In genomic region chr7:90631502-90631901, GRCh38 we compare ENCODE assay signal across 25 cellular contexts. TPM values are rescaled to one million over a fixed set of nuclear protein-coding genes. Genes with fewer than 3 reads are reported as not detected.
DNase-seq lines count a peak whose midpoint lies in the region; ATAC-seq, FAIRE-seq and TF ChIP-seq lines count a peak whose summit lies in the region.
"Had no signal": no experiment of that assay in that cellular context is flagged by ENCODE, and none has a peak within 500 bp of the region (broad histone marks: within the 10 kb centered on the region; RNA-seq: fewer than 3 reads in every experiment).

No MANE protein-coding gene starts in this region.

- H3K9me3 Mint-ChIP-seq in HFFc6, result 0 out of 2 replicates have a peak, but pooled peaks cover 1% of the 10 kb centered on the region
- H3K9me3 Mint-ChIP-seq in stimulated activated naive B cell treated with anti-CD40 and anti-IgM and Interleukin-4, amounts not matched to agents 10 μg/mL and 1 μg/mL and 100 μg/mL, for 72 hours, result peaks cover under 1 to 4% of the 10 kb centered on the region in 2 donors
- H3K9me3 Mint-ChIP-seq: CD4-positive, alpha-beta T cell had no signal

- 87% methylated on average over 3 of the region's 3 CpGs for WGBS in GM12878 (ENCODE audit: insufficient coverage, insufficient replicate concordance, low lambda C conversion rate, missing lambda C conversion rate)

- no peaks in the 10 kb centered on the region for H3K4me1 ChIP-seq in GM12878 (ENCODE audit: control insufficient read depth, insufficient read depth, low read length)
- H3K4me1 ChIP-seq: A549; BE2C; BLaER1 treated with 17β-estradiol and CSF1 and Interleukin-3, amounts not matched to agents 10 nM and 100 nM had no signal

- no peak overlapping the region for H3K4me3 Mint-ChIP-seq in HFFc6
- peak overlapping the region in 1 of 2 donors; percentile 25 for H3K4me3 Mint-ChIP-seq in stimulated activated naive B cell treated with anti-CD40 and anti-IgM and Interleukin-4, amounts not matched to agents 10 μg/mL and 1 μg/mL and 100 μg/mL, for 72 hours
- H3K4me3 Mint-ChIP-seq: CD14-positive monocyte; CD4-positive, alpha-beta T cell; CD8-positive, alpha-beta memory T cell had no signal

- DNase-seq in GM12892 (ENCODE audit: insufficient read length) (no peak), HFFc6 (no peak), GM12878 (ENCODE audit: low read depth, low spot score) (no peak), GM19240 (ENCODE audit: insufficient read length, low spot score) (no peak), NCI-H2081 (lab: John Stamatoyannopoulos, UW) (no peak)
- no peak for DNase-seq in stimulated activated naive B cell treated with anti-CD40 and anti-IgM and Interleukin-4, amounts not matched to agents 10 μg/mL and 1 μg/mL and 100 μg/mL, for 72 hours
- DNase-seq: 8988T; ACHN; AML-193; BE2C; CD4-positive, alpha-beta T cell; CD8-positive, alpha-beta memory T cell; DMS 273 treated with DMSO at 0.1 percent for 48 hours; DMS53; DND-41; GOT3 had no signal

- in situ Hi-C loops in GM12878 (cut with MboI), result no loop called here

- FAIRE-seq in GM12892 (lab: Jason Lieb, UNC) (peak; percentile 21), GM12878 (lab: Jason Lieb, UNC) (no peak)
- FAIRE-seq: A549, D721Med, G401.6, GM18507, H54 had no signal

- no peaks in the 10 kb centered on the region for H4K20me1 ChIP-seq in GM12878 (ENCODE audit: control insufficient read depth, insufficient read depth)

- CTCF ChIA-PET in GM12878 (lab: Yijun Ruan, JAX), result interaction anchor here (1.2 to 3.7 kb wide), 4 partner anchors 15 to 176 kb away, joined by 3 to 20 read pairs (median 6); no protein-coding TSS in a partner anchor

- no peaks in the 10 kb centered on the region for H3K79me2 ChIP-seq in GM12878 (ENCODE audit: control insufficient read depth, insufficient read depth, low read length)

- H3K27me3 ChIP-seq in GM12878 (replicated peaks in 1 of 2; ENCODE audit: control insufficient read depth in 2 of 2, insufficient read depth in 2 of 2, low read length in 1 of 2), result no peaks in the 10 kb centered on the region
- H3K27me3 ChIP-seq: BE2C; BLaER1 treated with 17β-estradiol and CSF1 and Interleukin-3, amounts not matched to agents 10 nM and 100 nM had no signal

- peaks cover 19% of the 10 kb centered on the region for H3K4me1 Mint-ChIP-seq in HFFc6 (ENCODE audit: low read depth)
- peaks cover 20 to 24% of the 10 kb centered on the region in 2 donors for H3K4me1 Mint-ChIP-seq in stimulated activated naive B cell treated with anti-CD40 and anti-IgM and Interleukin-4, amounts not matched to agents 10 μg/mL and 1 μg/mL and 100 μg/mL, for 72 hours
- H3K4me1 Mint-ChIP-seq: CD8-positive, alpha-beta memory T cell had no signal

- H2AFZ ChIP-seq in GM12878 (ENCODE audit: control insufficient read depth, low read depth, low read length), result no peak overlapping the region

- H3K9ac ChIP-seq in GM12878 (ENCODE audit: control insufficient read depth, insufficient read depth, low read length), result no peak overlapping the region
- H3K9ac ChIP-seq: BLaER1 treated with 17β-estradiol and CSF1 and Interleukin-3, amounts not matched to agents 10 nM and 100 nM had no signal

- no peak for TF ChIP-seq RAD21 in GM12878 (IDR thresholded peaks at IDR 0.05; ENCODE audit: insufficient read depth, low read depth, low read length)

- no peak overlapping the region for H3K27ac ChIP-seq in GM12878 (ENCODE audit: control insufficient read depth, insufficient read depth)
- H3K27ac ChIP-seq: A549; BLaER1 treated with 17β-estradiol and CSF1 and Interleukin-3, amounts not matched to agents 10 nM and 100 nM had no signal

- POLR2A ChIA-PET in GM12878 (lab: Charles Lee), result interaction anchor here (0.7 to 1.2 kb wide), 2 partner anchors 15 to 19 kb away, joined by 3 to 4 read pairs; no protein-coding TSS in a partner anchor

- SMC1A ChIA-PET in GM12878 (lab: Charles Lee; ENCODE audit: uncharacterized antibody, unreplicated experiment), result interaction anchor here (1.0 to 5.0 kb wide), 9 partner anchors 10 to 403 kb away, joined by 3 to 29 read pairs (median 4); no protein-coding TSS in a partner anchor

- ATAC-seq in GM12878 (peak; percentile 67), GM19023 (IDR thresholded peaks at IDR 0.05; ENCODE audit: unreplicated experiment) (no peak)
- ATAC-seq in stimulated activated naive B cell treated with anti-CD40 and anti-IgM and Interleukin-4, amounts not matched to agents 10 μg/mL and 1 μg/mL and 100 μg/mL, for 72 hours (replicated peaks), result peak; percentile 89 to 92
- ATAC-seq: A549 had no signal

- no peak for TF ChIP-seq CTCF in HFFc6 (IDR thresholded peaks at IDR 0.05)
- TF ChIP-seq CTCF in GM12878 (IDR thresholded peaks at IDR 0.05 in 2 of 3, conservative IDR thresholded peaks at IDR 0.05 in 1 of 3; ENCODE audit: control insufficient read depth in 2 of 3, extremely low read depth in 1 of 3, insufficient read depth in 1 of 3, low read depth in 3 of 3, low read length in 3 of 3), result no peak

- no peaks in the 10 kb centered on the region for H3K27me3 Mint-ChIP-seq in HFFc6 (ENCODE audit: insufficient read depth)
- H3K27me3 Mint-ChIP-seq in stimulated activated naive B cell treated with anti-CD40 and anti-IgM and Interleukin-4, amounts not matched to agents 10 μg/mL and 1 μg/mL and 100 μg/mL, for 72 hours, result no peaks in the 10 kb centered on the region
- H3K27me3 Mint-ChIP-seq: CD4-positive, alpha-beta T cell; CD8-positive, alpha-beta memory T cell had no signal

- H3K27ac Mint-ChIP-seq in HFFc6, result 0 out of 2 replicates have a peak overlapping the region, but pooled peaks have one; percentile 22
- peak overlapping the region; percentile 86 for H3K27ac Mint-ChIP-seq in stimulated activated naive B cell treated with anti-CD40 and anti-IgM and Interleukin-4, amounts not matched to agents 10 μg/mL and 1 μg/mL and 100 μg/mL, for 72 hours
- H3K27ac Mint-ChIP-seq: CD14-positive monocyte; CD4-positive, alpha-beta T cell; CD8-positive, alpha-beta memory T cell had no signal

- H3K36me3 Mint-ChIP-seq in HFFc6 (ENCODE audit: low read depth), result no peaks in the 10 kb centered on the region
- H3K36me3 Mint-ChIP-seq in stimulated activated naive B cell treated with anti-CD40 and anti-IgM and Interleukin-4, amounts not matched to agents 10 μg/mL and 1 μg/mL and 100 μg/mL, for 72 hours, result peaks cover 6 to 19% of the 10 kb centered on the region in 2 donors
- H3K36me3 Mint-ChIP-seq: CD8-positive, alpha-beta memory T cell had no signal

- intact Hi-C loops in GM12878 (cut with micrococcal nuclease; ENCODE audit: unreplicated experiment), result loop anchor here (2.0 kb wide), 1 partner anchor 403 kb away; no protein-coding TSS in a partner anchor

- no peak for TF ChIP-seq EP300 in GM12878 (IDR thresholded peaks at IDR 0.05; ENCODE audit: borderline replicate concordance in 1 of 2, control insufficient read depth in 1 of 2, low read depth in 2 of 2, low read length in 2 of 2)

- H3K36me3 ChIP-seq in GM12878 (ENCODE audit: control insufficient read depth in 2 of 2, insufficient read depth in 2 of 2, low read length in 1 of 2), result no peaks in the 10 kb centered on the region
- H3K36me3 ChIP-seq: BE2C, HAP-1 had no signal

- RAD21 ChIA-PET in GM12878 (lab: Charles Lee; ENCODE audit: unreplicated experiment), result interaction anchor here (0.6 to 1.7 kb wide), 9 partner anchors 12 to 478 kb away, joined by 3 to 5 read pairs (median 4); partner anchors contain the start of gene CDK14

- no peak overlapping the region for H3K4me3 ChIP-seq in GM12878
- H3K4me3 ChIP-seq: A549; BLaER1 treated with 17β-estradiol and CSF1 and Interleukin-3, amounts not matched to agents 10 nM and 100 nM; HAP-1 had no signal

- no peak for TF ChIP-seq POLR2A in GM12892 (IDR thresholded peaks at IDR 0.05; ENCODE audit: low read depth, low read length)
- no peak for TF ChIP-seq POLR2A in GM12878 (IDR thresholded peaks at IDR 0.05; ENCODE audit: low read depth, low read length)

- H3K9me3 ChIP-seq in GM12878 (replicated peaks; ENCODE audit: control insufficient read depth, insufficient read depth, low read length), result no peaks in the 10 kb centered on the region
- H3K9me3 ChIP-seq: A549, BE2C, HAP-1 had no signal

- H3K4me2 ChIP-seq in GM12878 (ENCODE audit: control insufficient read depth, insufficient read depth), result no peak overlapping the region
- H3K4me2 ChIP-seq: A549; BLaER1 treated with 17β-estradiol and CSF1 and Interleukin-3, amounts not matched to agents 10 nM and 100 nM had no signal

- BruUV-seq in GM12878 (replicated peaks; lab: Mats Ljungman, UMichigan), result no TSS peak

TF ChIP-seq in GM12878, 131 proteins besides CTCF, POLR2A, EP300 and RAD21:
- TF ChIP-seq RELB (IDR thresholded peaks at IDR 0.05; ENCODE audit: low read depth) (0 out of 2 replicates have a peak, but pooled peaks have one; percentile 15), JUNB (IDR thresholded peaks at IDR 0.05) (no peak)

RNA-seq across cellular contexts. Expression of gene CDK14, which starts 35.4 kb away (rescaled TPM):
- 4.2 TPM for polyA plus RNA-seq in GM12892 (2012; ENCODE audit: missing spikeins)
- 10 to 100 TPM; 18.4 to 28.6 (median 27.2) TPM for total RNA-seq in HFFc6 (2021; fragmentation: NEBNext Ultra II Directional; extraction: Animal tissue kit (Norgen Biotek cat#: 25700))
- 204 and 221 TPM in 2 replicates for total RNA-seq in GM12878 (2013; cell fraction: nucleolus; rRNA removed)
- total RNA-seq in GM12878 (2014; rRNA removed), result 29.6 and 33.3 TPM in 2 replicates
- 39.3 and 47.1 TPM in 2 replicates for total RNA-seq in GM12878 (2014; rRNA removed; fragmentation: Illumina TruSeq; extraction: Trizol)
- 56.7 and 61.3 TPM in 2 replicates for total RNA-seq in GM12878 (2021)
- 4.0 TPM for polyA plus RNA-seq in GM12878 (2011; ENCODE audit: low read depth)
- 24.3 and 33.2 TPM in 2 replicates for polyA plus RNA-seq in GM12878 (2011; rRNA removed)
- polyA plus RNA-seq in GM12878 (2011; cell fraction: cytosol; rRNA removed), result 10.8 and 12.3 TPM in 2 replicates
- polyA plus RNA-seq in GM12878 (2011; cell fraction: nucleus; rRNA removed), result 26.0 and 33.3 TPM in 2 replicates
- polyA plus RNA-seq in GM12878 (2012), result 6.8 and 7.4 TPM in 2 replicates
- 30.9 and 31.6 TPM in 2 replicates for polyA plus RNA-seq in GM12878 (2014; fragmentation: Illumina TruSeq; extraction: Trizol)
- polyA plus RNA-seq in GM12878 (2014; fragmentation: Nextera tagmentation; extraction: Ambion mirVana), result 1 to 10 TPM; 6.5 to 7.3 TPM
- polyA plus RNA-seq in GM12878 (2014; rRNA removed), result 14.3 and 16.1 TPM in 2 replicates
- polyA plus RNA-seq in GM12878 (2016; fragmentation: Nextera tagmentation; extraction: Ambion mirVana), result 10 to 100 TPM; 12.7 to 24.1 TPM
- polyA minus RNA-seq in GM12878 (2011; rRNA and poly(A)+ RNA removed), result 78.9 and 108 TPM in 2 replicates
- 13.1 and 18.1 TPM in 2 replicates for polyA minus RNA-seq in GM12878 (2011; cell fraction: cytosol; rRNA and poly(A)+ RNA removed)
- polyA minus RNA-seq in GM12878 (2011; cell fraction: nucleus; rRNA and poly(A)+ RNA removed), result 106 and 146 TPM in 2 replicates
